Comparison of ENCODE assay signal across 25 cellular contexts in genomic region chr2:65415091-65415490, GRCh38.
"Had no signal": no experiment of that assay in that cellular context is flagged by ENCODE, and none has a peak within 500 bp of the region (broad histone marks: within the 10 kb centered on the region; RNA-seq: fewer than 3 reads in every experiment).

No MANE protein-coding gene starts in this region.

- H3K4me2 ChIP-seq: KMS-11, PC-9 had no signal

- H3K9me3 ChIP-seq: SJSA1 had no signal

- H3K4me3 ChIP-seq: K562, PC-9, SJSA1, SK-N-MC had no signal

- H3K27ac ChIP-seq: KMS-11, PC-9, SJSA1, SK-N-MC had no signal

- H2AFZ ChIP-seq: PC-9 had no signal

- H3K36me3 ChIP-seq: SJSA1 had no signal

- H3K9ac ChIP-seq: KMS-11 had no signal

- DNase-seq: IMR-90, MV-4-11, NCI-H1048, NCI-H1105, NCI-H1417 treated with DMSO at 0.1 percent for 48 hours, NCI-H146, NCI-H1694 treated with DMSO at 0.1 percent for 48 hours, NCI-H1930, NCI-H2081, NCI-H2107, NCI-H2227 treated with DMSO at 0.1 percent for 48 hours, NCI-H524, NCI-H526 treated with DMSO at 0.1 percent for 48 hours, NCI-H774, OCI-M1, Right ventricle myocardium superior, RPMI8226, SIG-M5, SW 1271, T-cell had no signal

- H3K27me3 ChIP-seq: SJSA1 had no signal
